In genomic region chr1:242467556-242468145, GRCh38 we compare ENCODE assay signal across 8 cellular contexts. TPM values are rescaled to one million over a fixed set of nuclear protein-coding genes. Genes with fewer than 3 reads are reported as not detected.
DNase-seq lines count a peak whose midpoint lies in the region; ATAC-seq and TF ChIP-seq lines count a peak whose summit lies in the region.

No MANE protein-coding gene starts in this region.

- H2BK120ac ChIP-seq in IMR-90 (ENCODE audit: low read depth, low read length) = no peak overlapping the region

- H3K4ac ChIP-seq in IMR-90 (ENCODE audit: low read depth, low read length) = no peak overlapping the region

- H3K56ac ChIP-seq in IMR-90 (ENCODE audit: extremely low read depth, insufficient read depth, low read length) = no peak overlapping the region

- dilution Hi-C loops in IMR-90 (cut with HindIII; ENCODE audit: low sequenced_read_pairs, unreplicated experiment) = no loop called here

- CTCF ChIA-PET in IMR-90 (lab: Yijun Ruan, JAX) (no interaction called here), Panc1 (lab: Charles Lee) (interaction anchor here (0.7 kb wide), 1 partner anchor 311 kb away, joined by 3 read pairs; no protein-coding TSS in a partner anchor)

- no peak overlapping the region for H2BK5ac ChIP-seq in IMR-90 (ENCODE audit: low read depth, low read length, poor library complexity, severe bottlenecking)

- H4K8ac ChIP-seq in IMR-90 (ENCODE audit: low read depth in 2 of 2, low read length in 2 of 2) = no peak overlapping the region

- H3K4me1 ChIP-seq in DOHH2 (ENCODE audit: control insufficient read depth, low read length) (no peaks in the 10 kb centered on the region), IMR-90 (ENCODE audit: control insufficient read depth, insufficient read depth, low read length) (no peaks in the 10 kb centered on the region), Panc1 (ENCODE audit: control insufficient read depth, insufficient read depth, low read length) (no peaks in the 10 kb centered on the region), lower lobe of right lung (no peaks in the 10 kb centered on the region), upper lobe of left lung (no peaks in the 10 kb centered on the region)
- no peaks in the 10 kb centered on the region for H3K4me1 ChIP-seq in effector memory CD4-positive, alpha-beta T cell (ENCODE audit: control insufficient read depth, insufficient read depth, low read length, poor library complexity, severe bottlenecking)

- H4K91ac ChIP-seq in IMR-90 (ENCODE audit: insufficient read depth, low read depth, low read length) = no peak overlapping the region

- no peak overlapping the region for H2BK15ac ChIP-seq in IMR-90 (ENCODE audit: low read depth, low read length)

- no peak overlapping the region for H3K18ac ChIP-seq in IMR-90 (ENCODE audit: low read depth, low read length)

- intact Hi-C loops in IMR-90 (cut with micrococcal nuclease) = no loop called here
- intact Hi-C loops in Panc1 (cut with micrococcal nuclease; ENCODE audit: unreplicated experiment) = loop anchor here (10.0 kb wide), 1 partner anchor 857 kb away; no protein-coding TSS in a partner anchor
- intact Hi-C loops in lower lobe of right lung (cut with DNase I) = no loop called here

- H3K79me1 ChIP-seq in IMR-90 (ENCODE audit: low read depth in 1 of 2, low read length in 2 of 2) = no peaks in the 10 kb centered on the region

- H3F3A ChIP-seq in DOHH2 (ENCODE audit: control insufficient read depth, insufficient read depth) = no peaks in the 10 kb centered on the region

- no peak overlapping the region for H3K23ac ChIP-seq in IMR-90 (ENCODE audit: low read depth, low read length)

- H2AK5ac ChIP-seq in IMR-90 (ENCODE audit: low read depth, low read length) = no peak overlapping the region

- H3K27ac ChIP-seq in DOHH2 (ENCODE audit: low read depth, low read length) (no peak overlapping the region), IMR-90 (ENCODE audit: insufficient read depth, low read length) (no peak overlapping the region), Panc1 (ENCODE audit: low read length) (no peak overlapping the region), lower lobe of right lung (no peak overlapping the region), upper lobe of left lung (no peak overlapping the region)
- H3K27ac ChIP-seq in effector memory CD4-positive, alpha-beta T cell (ENCODE audit: insufficient read depth, low read length, poor library complexity, severe bottlenecking) = no peak overlapping the region

- no peak overlapping the region for H2AFZ ChIP-seq in IMR-90 (replicated peaks; ENCODE audit: low read length, poor library complexity)

- H3K36me3 ChIP-seq in DOHH2 (ENCODE audit: control insufficient read depth, low read length) = no peaks in the 10 kb centered on the region
- H3K36me3 ChIP-seq in IMR-90 (ENCODE audit: control insufficient read depth, insufficient read depth, low read length) = no peaks in the 10 kb centered on the region
- no peaks in the 10 kb centered on the region for H3K36me3 ChIP-seq in Panc1 (ENCODE audit: control insufficient read depth, insufficient read depth, low read length)
- H3K36me3 ChIP-seq in lower lobe of right lung = no peaks in the 10 kb centered on the region
- H3K36me3 ChIP-seq in upper lobe of left lung = no peaks in the 10 kb centered on the region
- H3K36me3 ChIP-seq in effector memory CD4-positive, alpha-beta T cell (ENCODE audit: control insufficient read depth, insufficient read depth, low read length) = no peaks in the 10 kb centered on the region

- no CpG with 5 or more reads among the region's 4 CpGs for WGBS in IMR-90 (ENCODE audit: extremely low coverage in 2 of 2, insufficient read length in 1 of 2), 2 experiments
- WGBS in upper lobe of left lung, 2 donors = 19 to 25% methylated on average over 4 of the region's 4 CpGs

- H3K9me2 ChIP-seq in DOHH2 (replicated peaks; ENCODE audit: control insufficient read depth, low read length) = no peaks in the 10 kb centered on the region

- H3K27me3 ChIP-seq in DOHH2 (ENCODE audit: control insufficient read depth, low read length) (no peaks in the 10 kb centered on the region), IMR-90 (ENCODE audit: control insufficient read depth, insufficient read depth, low read length) (no peaks in the 10 kb centered on the region), Panc1 (ENCODE audit: control insufficient read depth, insufficient read depth, low read length) (no peaks in the 10 kb centered on the region), lower lobe of right lung (ENCODE audit: low read depth) (peaks cover 11% of the 10 kb centered on the region), upper lobe of left lung (no peaks in the 10 kb centered on the region)
- H3K27me3 ChIP-seq in effector memory CD4-positive, alpha-beta T cell (replicated peaks; ENCODE audit: control insufficient read depth, insufficient read depth, low read length, poor library complexity, severe bottlenecking) = no peaks in the 10 kb centered on the region

- H3K9me1 ChIP-seq in IMR-90 (ENCODE audit: insufficient read depth, low read length) = no peaks in the 10 kb centered on the region

- H3K4me2 ChIP-seq in DOHH2 (ENCODE audit: low read length) (no peak overlapping the region), IMR-90 (ENCODE audit: low read depth, low read length) (no peak overlapping the region)

- no peak overlapping the region for H3K4me3 ChIP-seq in DOHH2 (ENCODE audit: low read length)
- H3K4me3 ChIP-seq in IMR-90 (ENCODE audit: insufficient read depth, low read depth, low read length) = no peak overlapping the region
- H3K4me3 ChIP-seq in Panc1 (ENCODE audit: low read depth in 2 of 2, low read length in 2 of 2) = no peak overlapping the region
- H3K4me3 ChIP-seq in lower lobe of right lung = no peak overlapping the region
- no peak overlapping the region for H3K4me3 ChIP-seq in upper lobe of left lung
- H3K4me3 ChIP-seq in effector memory CD4-positive, alpha-beta T cell (ENCODE audit: insufficient read depth, low read depth, low read length, poor library complexity, severe bottlenecking) = no peak overlapping the region

- no peak overlapping the region for H3K9ac ChIP-seq in IMR-90 (ENCODE audit: low read depth, low read length)

- TF ChIP-seq POLR2A in IMR-90 (IDR thresholded peaks at IDR 0.05; ENCODE audit: low read depth, low read length) (no peak), upper lobe of left lung (IDR thresholded peaks at IDR 0.05) (no peak)

- no peak for TF ChIP-seq EP300 in upper lobe of left lung (IDR thresholded peaks at IDR 0.05)

- BruUV-seq in IMR-90 (replicated peaks; lab: Mats Ljungman, UMichigan) = no TSS peak
- BruUV-seq in Panc1 (replicated peaks; lab: Mats Ljungman, UMichigan) = no TSS peak

- no peak overlapping the region for H4K5ac ChIP-seq in IMR-90 (ENCODE audit: low read depth, low read length)

- H3K14ac ChIP-seq in IMR-90 (replicated peaks; ENCODE audit: low read depth, low read length) = no peak overlapping the region

- DNase-seq in IMR-90 (peak; percentile 8), Panc1 (ENCODE audit: low read depth, low spot score) (peak; percentile 28), dermis blood vessel endothelial cell (peak; percentile 64), lower lobe of right lung (no peak), upper lobe of left lung (peak in 1 of 2 donors; percentile 25)
- no peak for DNase-seq in effector memory CD4-positive, alpha-beta T cell

- POLR2A ChIA-PET in IMR-90 (lab: Charles Lee; ENCODE audit: unreplicated experiment) (no interaction called here), Panc1 (lab: Charles Lee) (no interaction called here)

- H4K20me1 ChIP-seq in DOHH2 (ENCODE audit: control insufficient read depth, insufficient read depth, low read depth, low read length) (no peaks in the 10 kb centered on the region), IMR-90 (ENCODE audit: insufficient read depth, low read length) (no peaks in the 10 kb centered on the region)

- TF ChIP-seq RAD21 in IMR-90 (IDR thresholded peaks at IDR 0.05; ENCODE audit: low read length) = no peak; the same call in 1 of the 2 replicates

- H3K9me3 ChIP-seq in DOHH2 (ENCODE audit: control insufficient read depth, insufficient read depth, low read length) (no peaks in the 10 kb centered on the region), IMR-90 (ENCODE audit: control insufficient read depth, insufficient read depth, low read length) (peaks cover 19% of the 10 kb centered on the region), Panc1 (ENCODE audit: control insufficient read depth, insufficient read depth, low read depth, low read length) (no peaks in the 10 kb centered on the region), lower lobe of right lung (no peaks in the 10 kb centered on the region), upper lobe of left lung (no peaks in the 10 kb centered on the region)
- H3K9me3 ChIP-seq in effector memory CD4-positive, alpha-beta T cell (ENCODE audit: control insufficient read depth, low read length) = no peaks in the 10 kb centered on the region

- no peak overlapping the region for H2AK9ac ChIP-seq in IMR-90 (replicated peaks; ENCODE audit: low read depth, low read length, poor library complexity)

- ATAC-seq in GM21367 (IDR thresholded peaks at IDR 0.05; ENCODE audit: unreplicated experiment) (peak; percentile 78), IMR-90 (ENCODE audit: low read depth) (peak; percentile 56), Panc1 (peak; percentile 90), lower lobe of right lung (peak; percentile 57 to 59), upper lobe of left lung (ENCODE audit: low FRiP score in 2 of 2) (peak; percentile 59 to 72)

- TF ChIP-seq CTCF in DOHH2 (IDR thresholded peaks at IDR 0.05; ENCODE audit: low read depth, low read length, poor library complexity, severe bottlenecking) (peak; percentile 60), IMR-90 (conservative IDR thresholded peaks at IDR 0.05; ENCODE audit: low read depth, low read length) (peak; percentile 34), Panc1 (IDR thresholded peaks at IDR 0.05) (peak; percentile 79), lower lobe of right lung (IDR thresholded peaks at IDR 0.05) (peak; percentile 46), upper lobe of left lung (IDR thresholded peaks at IDR 0.05) (peak in 4 of 6 experiments; percentile 21 to 47 (median 38))

- in situ Hi-C loops in IMR-90 (cut with MboI; ENCODE audit: low sequenced_read_pairs) (loop anchor here (25.0 kb wide), 1 partner anchor 845 kb away; no protein-coding TSS in a partner anchor), Panc1 (cut with HindIII; ENCODE audit: low pct_unique_long_range_greater_than_20kb, low sequenced_read_pairs) (no loop called here)

- H2BK20ac ChIP-seq in IMR-90 (ENCODE audit: low read depth, low read length) = no peak overlapping the region

- H3K79me2 ChIP-seq in DOHH2 (ENCODE audit: control insufficient read depth, low read length) = no peaks in the 10 kb centered on the region

TF ChIP-seq in IMR-90, 13 proteins besides CTCF, POLR2A, EP300 and RAD21 (continues in another document):
- no peak for TF ChIP-seq NFE2L2 (IDR thresholded peaks at IDR 0.05; ENCODE audit: low read depth, low read length)

RNA-seq across cellular contexts. Expression of gene PLD5, which starts 56.8 kb away (rescaled TPM):
- total RNA-seq in IMR-90 (2012; rRNA removed) (not detected in 2 replicates), Panc1 (2021; ENCODE audit: unreplicated experiment) (not detected), dermis blood vessel endothelial cell (not detected in 2 replicates), lower lobe of right lung (0.21 TPM), upper lobe of left lung (1 to 10 TPM in 2 of 6 donors, under 1 TPM in 4; under 0.01 to 1.9 (median 0.67) TPM)
- not detected in 2 replicates for polyA plus RNA-seq in IMR-90 (2012; rRNA removed)
- polyA plus RNA-seq in IMR-90 (2012; cell fraction: cytosol; rRNA removed) = not detected in 2 replicates
- polyA plus RNA-seq in IMR-90 (2012; cell fraction: nucleus; rRNA removed; ENCODE audit: low replicate concordance) = not detected in 2 replicates
- not detected for polyA plus RNA-seq in Panc1 (2012; ENCODE audit: insufficient read length)

Comparison
In these comparisons a context has a peak if more than half of its experiments do, and no peak if none do; other contexts are left out.
1. DNase-seq: peak in IMR-90 (single experiment), Panc1 (single experiment) and dermis blood vessel endothelial cell (single experiment); none in lower lobe of right lung (single experiment) and effector memory CD4-positive, alpha-beta T cell (0 of 3).
2. Peak in every context shown above with its lines, with median percentiles within 50 percentile points of each other: CTCF ChIP-seq and ATAC-seq.